ENCODE assay signal across 8 cellular contexts in genomic region chr19:46717034-46717715, GRCh38. TPM values are rescaled to one million over a fixed set of nuclear protein-coding genes. Genes with fewer than 3 reads are reported as not detected.
DNase-seq lines count a peak whose midpoint lies in the region; ATAC-seq and TF ChIP-seq lines count a peak whose summit lies in the region.

TSS of gene PRKD2 (minus strand) at chr19:46717114. CDS start at chr19:46716370, 744 bp downstream.

- peaks cover 76% of the 10 kb centered on the region for H3K4me1 Mint-ChIP-seq in dendritic cell treated with granulocyte-macrophage colony-stimulating factor and Interleukin-4, amounts not matched to agents 40 ng/mL and 50 ng/mL, for 4 days (ENCODE audit: low read depth)

- H3K27ac Mint-ChIP-seq in dendritic cell treated with granulocyte-macrophage colony-stimulating factor and Interleukin-4, amounts not matched to agents 40 ng/mL and 50 ng/mL, for 4 days = peak within 1 kb of the TSS; percentile 97

- H3K9me3 Mint-ChIP-seq in dendritic cell treated with granulocyte-macrophage colony-stimulating factor and Interleukin-4, amounts not matched to agents 40 ng/mL and 50 ng/mL, for 4 days = no peaks in the 10 kb centered on the region

- TF ChIP-seq CTCF in GM06990 (IDR thresholded peaks at IDR 0.05; ENCODE audit: insufficient read depth, low read length, poor library complexity, severe bottlenecking) = no peak
- TF ChIP-seq CTCF in left lung (IDR thresholded peaks at IDR 0.05) = no peak

- peaks cover 53% of the 10 kb centered on the region for H3K36me3 Mint-ChIP-seq in dendritic cell treated with granulocyte-macrophage colony-stimulating factor and Interleukin-4, amounts not matched to agents 40 ng/mL and 50 ng/mL, for 4 days (ENCODE audit: low read depth)

- peak; percentile 41 for ATAC-seq in HG02981 (IDR thresholded peaks at IDR 0.05; ENCODE audit: unreplicated experiment)
- peak; percentile 83 for ATAC-seq in left lung
- ATAC-seq in GM18519 (IDR thresholded peaks at IDR 0.05; ENCODE audit: low FRiP score, unreplicated experiment) = no peak

- peak within 1 kb of the TSS; percentile 89 to 95 for H3K27ac ChIP-seq in left lung

- peak; percentile 87 for DNase-seq in GM06990 (ENCODE audit: extremely low read depth, insufficient read length)
- DNase-seq in NCI-H526 treated with DMSO at 0.1 percent for 48 hours (lab: John Stamatoyannopoulos, UW) = peak; percentile 56
- peak; percentile 82 to 83 for DNase-seq in activated CD4-positive, alpha-beta T cell treated with anti-CD3 and anti-CD28 coated beads, Interleukin-2, amount 50 U/mL, for 4 hours
- peak; percentile 93 to 97 for DNase-seq in left lung
- DNase-seq in stimulated activated CD4-positive, alpha-beta T cell treated with anti-CD3 and anti-CD28 coated beads, Interleukin-2, amount 100 ng/mL, for 4 hours (ENCODE audit: low read depth) = peak; percentile 82

- peaks cover 13% of the 10 kb centered on the region for H3K27me3 Mint-ChIP-seq in dendritic cell treated with granulocyte-macrophage colony-stimulating factor and Interleukin-4, amounts not matched to agents 40 ng/mL and 50 ng/mL, for 4 days

- peak within 1 kb of the TSS; percentile 96 for H3K4me3 ChIP-seq in GM06990 (replicated peaks; ENCODE audit: low read depth, low read length)
- peak within 1 kb of the TSS; percentile 48 to 86 for H3K4me3 ChIP-seq in left lung

- H3K27me3 ChIP-seq in GM06990 (replicated peaks; ENCODE audit: control insufficient read depth, insufficient read depth, low read length) = no peaks in the 10 kb centered on the region
- no peaks in the 10 kb centered on the region for H3K27me3 ChIP-seq in left lung

- H3K36me3 ChIP-seq in GM06990 (ENCODE audit: control insufficient read depth, insufficient read depth, low read length) (peaks cover 12% of the 10 kb centered on the region), left lung (peaks cover 0 to 33% of the 10 kb centered on the region in 2 donors)

- intact Hi-C loops in dendritic cell treated with granulocyte-macrophage colony-stimulating factor and Interleukin-4, amounts not matched to agents 40 ng/mL and 50 ng/mL, for 4 days (cut with micrococcal nuclease) = no loop called here
- intact Hi-C loops in left lung (cut with DNase I) = no loop called here

- peaks cover 17 to 50% of the 10 kb centered on the region in 2 donors for H3K4me1 ChIP-seq in left lung

- peak within 1 kb of the TSS; percentile 100 for H3K4me3 Mint-ChIP-seq in dendritic cell treated with granulocyte-macrophage colony-stimulating factor and Interleukin-4, amounts not matched to agents 40 ng/mL and 50 ng/mL, for 4 days

- no peaks in the 10 kb centered on the region for H3K9me3 ChIP-seq in left lung

RNA-seq across cellular contexts. Expression of gene PRKD2, which starts in this region (rescaled TPM):
- total RNA-seq in left lung = 10 to 100 TPM; 37.8 to 48.5 TPM
